In the genomic region with DNA sequence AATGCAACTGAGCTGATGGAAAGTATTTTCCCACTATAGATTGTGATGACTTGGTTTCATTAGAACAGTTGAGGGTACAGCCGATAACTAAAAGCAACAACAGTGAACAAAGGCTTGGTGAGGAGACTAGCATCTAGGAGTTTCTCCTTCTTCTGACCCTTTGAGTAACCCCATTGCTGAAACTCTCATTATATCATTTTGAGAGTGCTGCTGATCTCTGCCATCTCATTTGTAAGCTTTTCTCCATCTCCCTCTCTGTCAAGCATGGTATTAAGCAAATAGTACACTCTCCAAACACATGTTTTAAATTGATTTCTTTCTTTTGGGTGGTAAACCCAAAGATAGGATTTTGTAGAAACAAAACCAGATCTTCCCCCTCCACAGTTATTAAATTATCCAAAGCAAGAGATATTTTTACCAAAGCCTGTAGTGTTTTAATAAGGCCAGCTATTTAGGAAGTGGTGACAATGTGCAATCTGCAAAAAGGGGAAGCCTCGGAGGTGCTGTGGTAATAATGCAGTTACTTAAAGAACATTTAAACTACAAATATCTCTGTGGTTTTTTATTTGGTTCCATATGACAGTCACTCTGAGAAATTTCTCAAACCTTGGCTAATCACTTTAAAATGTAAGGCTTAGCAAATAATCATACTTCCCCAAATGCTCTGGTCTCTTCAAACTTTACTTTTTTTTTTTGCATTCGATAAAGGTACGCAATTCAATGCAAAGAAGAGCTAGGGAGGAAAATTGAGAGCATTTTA, we compare ENCODE assay signal across 12 cellular contexts.
DNase-seq lines count a peak whose midpoint lies in the region; ATAC-seq and TF ChIP-seq lines count a peak whose summit lies in the region.
"Had no signal": no experiment of that assay in that cellular context is flagged by ENCODE, and none has a peak within 500 bp of the region (broad histone marks: within the 10 kb centered on the region; RNA-seq: fewer than 3 reads in every experiment).

No MANE protein-coding gene starts in this region.

- H3K4me3 ChIP-seq in spleen, result peak overlapping the region in 1 of 8 donors; percentile 24
- H3K4me3 ChIP-seq in CD4-positive, alpha-beta memory T cell (ENCODE audit: low read length in 2 of 2), result no peak overlapping the region
- H3K4me3 ChIP-seq: skin epidermis, thoracic aorta had no signal

- peak; percentile 93 for ATAC-seq in GM19351 (IDR thresholded peaks at IDR 0.05; ENCODE audit: unreplicated experiment)
- peak; percentile 89 for ATAC-seq in HG03103 (IDR thresholded peaks at IDR 0.05; ENCODE audit: low read depth, unreplicated experiment)

- H3K9me3 Mint-ChIP-seq in HFFc6 (no peaks in the 10 kb centered on the region; the same call in 1 of the 2 replicates), osteocyte (ENCODE audit: unreplicated experiment) (peaks cover 5% of the 10 kb centered on the region)
- H3K9me3 Mint-ChIP-seq in CD4-positive, alpha-beta memory T cell, result peaks cover under 1 to 8% (median 5%) of the 10 kb centered on the region in 8 donors

- peak overlapping the region in 7 of 8 donors; percentile 40 to 78 (median 71) for H3K27ac ChIP-seq in spleen
- H3K27ac ChIP-seq in CD4-positive, alpha-beta memory T cell (ENCODE audit: low read depth, low read length), result no peak overlapping the region
- H3K27ac ChIP-seq: thoracic aorta had no signal

- TF ChIP-seq CTCF in spleen (IDR thresholded peaks at IDR 0.05 in 8 of 11, conservative IDR thresholded peaks at IDR 0.05 in 3 of 11) (peak in 1 of 11 experiments; percentile 5), HFFc6 (IDR thresholded peaks at IDR 0.05) (no peak), osteocyte (IDR thresholded peaks at IDR 0.05) (no peak)

- 25 to 52% (median 33%) methylated on average over 4 of the region's 4 CpGs for WGBS in spleen, 5 donors

- intact Hi-C loops in spleen (cut with DNase I; ENCODE audit: low total_unique reads), result no loop called here
- intact Hi-C loops in CD4-positive, alpha-beta memory T cell (cut with micrococcal nuclease), result no loop called here

- peaks cover 0 to 11% (median 6%) of the 10 kb centered on the region in 8 donors for H3K9me3 ChIP-seq in spleen
- no peaks in the 10 kb centered on the region for H3K9me3 ChIP-seq in CD4-positive, alpha-beta memory T cell (ENCODE audit: control insufficient read depth in 1 of 2, low read length in 2 of 2)
- H3K9me3 ChIP-seq: thoracic aorta had no signal

- H3K4me1 ChIP-seq in spleen, result peaks cover 2 to 60% (median 28%) of the 10 kb centered on the region in 6 donors
- H3K4me1 ChIP-seq in CD4-positive, alpha-beta memory T cell (ENCODE audit: insufficient read depth, low read length), result no peaks in the 10 kb centered on the region

- CTCF ChIA-PET in CD4-positive, alpha-beta memory T cell (lab: Charles Lee; ENCODE audit: partially characterized antibody), result no interaction called here

- DNase-seq in SIG-M5 treated with dmso at 0.1 percent for 504 hours (lab: John Stamatoyannopoulos, UW; ENCODE audit: unreplicated experiment) (peak; percentile 100), spleen (no peak), HFFc6 (no peak), osteocyte (ENCODE audit: extremely low spot score, unreplicated experiment) (no peak), iPS-NIHi7 (ENCODE audit: extremely low spot score) (no peak)
- DNase-seq in CD4-positive, alpha-beta memory T cell, result no peak
- DNase-seq: islet precursor cell, MM.1S had no signal

- no peak overlapping the region for H3K4me3 Mint-ChIP-seq in HFFc6
- no peak overlapping the region for H3K4me3 Mint-ChIP-seq in osteocyte (ENCODE audit: unreplicated experiment)
- H3K4me3 Mint-ChIP-seq in CD4-positive, alpha-beta memory T cell, result no peak overlapping the region

- peaks cover 3% of the 10 kb centered on the region for H3K27me3 Mint-ChIP-seq in HFFc6 (ENCODE audit: insufficient read depth)
- peaks cover 8% of the 10 kb centered on the region for H3K27me3 Mint-ChIP-seq in osteocyte (ENCODE audit: unreplicated experiment)
- H3K27me3 Mint-ChIP-seq in CD4-positive, alpha-beta memory T cell, result peaks cover 2 to 4% of the 10 kb centered on the region in 2 donors

- H3K36me3 ChIP-seq in spleen, result no peaks in the 10 kb centered on the region
- no peaks in the 10 kb centered on the region for H3K36me3 ChIP-seq in CD4-positive, alpha-beta memory T cell (ENCODE audit: insufficient read depth, low read length)
- H3K36me3 ChIP-seq: thoracic aorta had no signal

- peaks cover 54% of the 10 kb centered on the region for H3K4me1 Mint-ChIP-seq in HFFc6 (ENCODE audit: low read depth)
- peaks cover 2% of the 10 kb centered on the region for H3K4me1 Mint-ChIP-seq in osteocyte (ENCODE audit: unreplicated experiment)
- H3K4me1 Mint-ChIP-seq in CD4-positive, alpha-beta memory T cell, result no peaks in the 10 kb centered on the region

- no peak for TF ChIP-seq POLR2A in spleen (IDR thresholded peaks at IDR 0.05)

- peaks cover 0 to 8% (median 0%) of the 10 kb centered on the region in 7 donors for H3K27me3 ChIP-seq in spleen (replicated peaks in 1 of 7)
- no peaks in the 10 kb centered on the region for H3K27me3 ChIP-seq in CD4-positive, alpha-beta memory T cell (ENCODE audit: insufficient read depth, low read length)

- POLR2A ChIA-PET in CD4-positive, alpha-beta memory T cell (lab: Charles Lee; ENCODE audit: partially characterized antibody), result no interaction called here

- peaks cover 5% of the 10 kb centered on the region for H3K36me3 Mint-ChIP-seq in HFFc6 (ENCODE audit: low read depth)
- H3K36me3 Mint-ChIP-seq in osteocyte (ENCODE audit: unreplicated experiment), result no peaks in the 10 kb centered on the region
- H3K36me3 Mint-ChIP-seq in CD4-positive, alpha-beta memory T cell, result no peaks in the 10 kb centered on the region

- H3K27ac Mint-ChIP-seq in HFFc6 (no peak overlapping the region), osteocyte (ENCODE audit: unreplicated experiment) (no peak overlapping the region)
- no peak overlapping the region for H3K27ac Mint-ChIP-seq in CD4-positive, alpha-beta memory T cell
